In the genomic region with DNA sequence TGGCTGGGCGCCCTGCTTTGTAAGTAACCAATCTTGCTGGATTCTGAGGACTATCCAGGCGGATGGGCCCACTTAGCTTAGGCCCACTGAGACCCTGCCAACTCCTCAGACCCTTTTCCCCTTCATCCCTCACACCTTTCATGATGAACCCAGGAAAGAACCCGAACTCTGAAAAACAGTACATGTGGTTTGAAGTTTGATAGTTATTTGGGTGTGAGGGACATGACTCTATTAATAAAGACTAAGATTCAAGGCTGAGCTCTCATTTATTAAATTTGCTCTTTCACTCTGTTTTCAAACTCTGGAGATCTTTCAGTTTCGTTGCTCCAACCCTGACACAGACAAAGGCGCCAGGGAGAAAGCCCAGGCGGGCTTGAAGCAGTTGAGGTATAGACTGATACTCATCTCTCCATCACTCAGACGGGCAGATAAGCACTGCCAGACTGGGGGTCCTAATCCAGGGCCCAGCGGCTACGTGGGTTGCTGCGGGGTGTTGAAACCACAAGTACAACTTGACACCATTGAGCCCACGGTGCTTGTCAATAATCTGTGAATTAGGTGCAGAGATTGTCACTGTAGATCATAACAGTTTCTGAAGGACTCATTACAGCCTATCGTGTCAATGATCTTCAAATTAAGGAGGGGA, we compare ENCODE assay signal across 20 cellular contexts. TPM values are rescaled to one million over a fixed set of nuclear protein-coding genes. Genes with fewer than 3 reads are reported as not detected.
DNase-seq lines count a peak whose midpoint lies in the region; ATAC-seq and TF ChIP-seq lines count a peak whose summit lies in the region.
"Had no signal": no experiment of that assay in that cellular context is flagged by ENCODE, and none has a peak within 500 bp of the region (broad histone marks: within the 10 kb centered on the region; RNA-seq: fewer than 3 reads in every experiment).

No MANE protein-coding gene starts in this region.

- H3K4me3 Mint-ChIP-seq in activated CD4-positive, alpha-beta T cell treated with anti-CD3 and anti-CD28 coated beads, Interleukin-2, amount 10 ng/mL, durations not matched to agents 24 days and 14 days = peak overlapping the region; percentile 26
- H3K4me3 Mint-ChIP-seq in activated B cell treated with CpG ODN at 0.5 μM for 24 hours = peak overlapping the region; percentile 44
- peak overlapping the region; percentile 43 for H3K4me3 Mint-ChIP-seq in glutamatergic neuron (ENCODE audit: unreplicated experiment)
- H3K4me3 Mint-ChIP-seq: activated CD8-positive, alpha-beta T cell treated with anti-CD3 and anti-CD28 coated beads, Interleukin-2, amount 10 ng/mL, durations not matched to agents 7 days and 5 days; activated naive CD4-positive, alpha-beta T cell treated with anti-CD3 and anti-CD28 coated beads, Interleukin-2, amount 10 ng/mL, durations not matched to agents 7 days and 5 days; activated T-cell treated with anti-CD3 and anti-CD28 coated beads, Interleukin-2, amount 50 U/mL, for 24 hours; mesothelial cell of epicardium; natural killer cell had no signal

- no peak overlapping the region for H3K4me3 ChIP-seq in osteoblast (ENCODE audit: insufficient read depth, low read length)
- H3K4me3 ChIP-seq: GM12878, sigmoid colon had no signal

- H3K36me3 ChIP-seq in osteoblast (ENCODE audit: insufficient read depth, low read length) = no peaks in the 10 kb centered on the region
- H3K36me3 ChIP-seq: sigmoid colon had no signal

- peaks cover 4% of the 10 kb centered on the region for H3K36me3 Mint-ChIP-seq in activated CD4-positive, alpha-beta T cell treated with anti-CD3 and anti-CD28 coated beads, Interleukin-2, amount 10 ng/mL, durations not matched to agents 24 days and 14 days (ENCODE audit: low read depth)
- peaks cover 2% of the 10 kb centered on the region for H3K36me3 Mint-ChIP-seq in activated B cell treated with CpG ODN at 0.5 μM for 24 hours (ENCODE audit: low read depth)
- H3K36me3 Mint-ChIP-seq in glutamatergic neuron (ENCODE audit: unreplicated experiment) = no peaks in the 10 kb centered on the region
- H3K36me3 Mint-ChIP-seq: mesothelial cell of epicardium had no signal

- H3K9me3 ChIP-seq in osteoblast (ENCODE audit: low read depth, low read length) = no peaks in the 10 kb centered on the region
- H3K9me3 ChIP-seq: sigmoid colon had no signal

- peaks cover 78% of the 10 kb centered on the region for H3K27me3 Mint-ChIP-seq in activated CD4-positive, alpha-beta T cell treated with anti-CD3 and anti-CD28 coated beads, Interleukin-2, amount 10 ng/mL, durations not matched to agents 24 days and 14 days
- H3K27me3 Mint-ChIP-seq in activated B cell treated with CpG ODN at 0.5 μM for 24 hours (peaks cover 67% of the 10 kb centered on the region), glutamatergic neuron (ENCODE audit: unreplicated experiment) (peaks cover 10% of the 10 kb centered on the region)

- peaks cover 5% of the 10 kb centered on the region for H3K4me1 ChIP-seq in osteoblast (ENCODE audit: insufficient read depth, low read length)

- H3K79me2 ChIP-seq in osteoblast (ENCODE audit: insufficient read depth, low read length) = no peaks in the 10 kb centered on the region

- no peak overlapping the region for H3K27ac Mint-ChIP-seq in activated CD4-positive, alpha-beta T cell treated with anti-CD3 and anti-CD28 coated beads, Interleukin-2, amount 10 ng/mL, durations not matched to agents 24 days and 14 days
- H3K27ac Mint-ChIP-seq in activated B cell treated with CpG ODN at 0.5 μM for 24 hours (no peak overlapping the region), glutamatergic neuron (ENCODE audit: unreplicated experiment) (no peak overlapping the region)
- H3K27ac Mint-ChIP-seq: activated CD8-positive, alpha-beta T cell treated with anti-CD3 and anti-CD28 coated beads, Interleukin-2, amount 10 ng/mL, durations not matched to agents 7 days and 5 days; activated naive CD4-positive, alpha-beta T cell treated with anti-CD3 and anti-CD28 coated beads, Interleukin-2, amount 10 ng/mL, durations not matched to agents 7 days and 5 days; activated T-cell treated with anti-CD3 and anti-CD28 coated beads, Interleukin-2, amount 50 U/mL, for 24 hours; mesothelial cell of epicardium; natural killer cell had no signal

- H3K27me3 ChIP-seq in osteoblast (ENCODE audit: insufficient read depth, low read length) = peaks cover 73% of the 10 kb centered on the region

- no peak overlapping the region for H3K27ac ChIP-seq in osteoblast (ENCODE audit: low read depth, low read length)
- H3K27ac ChIP-seq: sigmoid colon had no signal

- POLR2A ChIA-PET in activated B cell treated with CpG ODN at 0.5 μM for 24 hours (lab: Charles Lee) = no interaction called here

- ATAC-seq in activated B cell treated with CpG ODN at 0.5 μM for 24 hours (ENCODE audit: low read depth) (no peak), GM21619 (IDR thresholded peaks at IDR 0.05; ENCODE audit: unreplicated experiment) (no peak)
- ATAC-seq: activated CD8-positive, alpha-beta T cell treated with anti-CD3 and anti-CD28 coated beads, Interleukin-2, amount 10 ng/mL, durations not matched to agents 7 days and 5 days; GM12878; left colon; natural killer cell had no signal

- peaks cover 10% of the 10 kb centered on the region for H3K9me3 Mint-ChIP-seq in activated CD4-positive, alpha-beta T cell treated with anti-CD3 and anti-CD28 coated beads, Interleukin-2, amount 10 ng/mL, durations not matched to agents 24 days and 14 days
- H3K9me3 Mint-ChIP-seq in activated B cell treated with CpG ODN at 0.5 μM for 24 hours (peaks cover 6% of the 10 kb centered on the region), glutamatergic neuron (ENCODE audit: unreplicated experiment) (peaks cover 4% of the 10 kb centered on the region)
- H3K9me3 Mint-ChIP-seq: activated naive CD4-positive, alpha-beta T cell treated with anti-CD3 and anti-CD28 coated beads, Interleukin-2, amount 10 ng/mL, durations not matched to agents 7 days and 5 days; mesothelial cell of epicardium had no signal

- no peak overlapping the region for H2AFZ ChIP-seq in osteoblast (ENCODE audit: low read length)

- H3K4me2 ChIP-seq in osteoblast (ENCODE audit: insufficient read depth, low read length) = peak overlapping the region; percentile 29

- H3K4me1 Mint-ChIP-seq in activated CD4-positive, alpha-beta T cell treated with anti-CD3 and anti-CD28 coated beads, Interleukin-2, amount 10 ng/mL, durations not matched to agents 24 days and 14 days = peaks cover 19% of the 10 kb centered on the region
- H3K4me1 Mint-ChIP-seq in activated B cell treated with CpG ODN at 0.5 μM for 24 hours (peaks cover 15% of the 10 kb centered on the region), glutamatergic neuron (ENCODE audit: low read depth, unreplicated experiment) (peaks cover 28% of the 10 kb centered on the region)

- H4K20me1 ChIP-seq in osteoblast (ENCODE audit: insufficient read depth, low read length) = no peaks in the 10 kb centered on the region

- peak; percentile 55 for DNase-seq in activated CD4-positive, alpha-beta T cell treated with anti-CD3 and anti-CD28 coated beads, Interleukin-2, amount 10 ng/mL, durations not matched to agents 24 days and 14 days
- DNase-seq in activated CD4-positive, alpha-beta T cell treated with anti-CD3 and anti-CD28 coated beads for 4 hours = no peak
- DNase-seq in activated B cell treated with CpG ODN at 0.5 μM for 24 hours (no peak), glutamatergic neuron (no peak), osteoblast (ENCODE audit: insufficient read length, low spot score, missing footprints) (no peak), NCI-H1694 (lab: John Stamatoyannopoulos, UW) (no peak), NK-92 (lab: John Stamatoyannopoulos, UW; ENCODE audit: unreplicated experiment) (no peak)
- DNase-seq: activated CD8-positive, alpha-beta T cell treated with anti-CD3 and anti-CD28 coated beads, Interleukin-2, amount 10 ng/mL, durations not matched to agents 7 days and 5 days; activated naive CD4-positive, alpha-beta T cell treated with anti-CD3 and anti-CD28 coated beads, Interleukin-2, amount 10 ng/mL, durations not matched to agents 7 days and 5 days; activated T-cell treated with anti-CD3 and anti-CD28 coated beads, Interleukin-2, amount 50 U/mL, for 24 hours; AML-193; left colon; natural killer cell; NCI-H510A; sigmoid colon; stimulated activated CD4-positive, alpha-beta T cell treated with anti-CD3 and anti-CD28 coated beads, Interleukin-15, amount 100 ng/mL, for 24 hours; stimulated activated CD8-positive, alpha-beta memory T cell treated with anti-CD3 and anti-CD28 coated beads, Interleukin-4, amount 100 ng/mL, for 48 hours had no signal

- TF ChIP-seq CTCF in activated B cell treated with CpG ODN at 0.5 μM for 24 hours (IDR thresholded peaks at IDR 0.05) (no peak), glutamatergic neuron (IDR thresholded peaks at IDR 0.05; ENCODE audit: partially characterized antibody, unreplicated experiment) (no peak), osteoblast (IDR thresholded peaks at IDR 0.05; ENCODE audit: extremely low read depth, low read depth, low read length) (no peak)

- CTCF ChIA-PET in activated B cell treated with CpG ODN at 0.5 μM for 24 hours (lab: Charles Lee) = no interaction called here

- intact Hi-C loops in activated CD4-positive, alpha-beta T cell treated with anti-CD3 and anti-CD28 coated beads, Interleukin-2, amount 10 ng/mL, durations not matched to agents 24 days and 14 days (cut with micrococcal nuclease) = loop anchor here (5.0 kb wide), 1 partner anchor 492 kb away; no protein-coding TSS in a partner anchor
- intact Hi-C loops in activated B cell treated with CpG ODN at 0.5 μM for 24 hours (cut with micrococcal nuclease) = loop anchor here (5.0 to 10.0 kb wide), 2 partner anchors 380 to 913 kb away; no protein-coding TSS in a partner anchor

RNA-seq across cellular contexts. Expression of a gene that starts 7.2 kb away (rescaled TPM):
- total RNA-seq in activated CD4-positive, alpha-beta T cell treated with anti-CD3 and anti-CD28 coated beads, Interleukin-2, amount 10 ng/mL, durations not matched to agents 24 days and 14 days = not detected in 2 replicates
- total RNA-seq in activated B cell treated with CpG ODN at 0.5 μM for 24 hours = not detected in 2 replicates
- total RNA-seq in glutamatergic neuron (ENCODE audit: unreplicated experiment) = 23.5 TPM
- not detected in 2 replicates for total RNA-seq in osteoblast
- total RNA-seq: activated CD8-positive, alpha-beta T cell treated with anti-CD3 and anti-CD28 coated beads, Interleukin-2, amount 10 ng/mL, durations not matched to agents 7 days and 5 days; mesothelial cell of epicardium; natural killer cell had no signal

Comparison
In these comparisons a context has a peak if more than half of its experiments do, and no peak if none do; other contexts are left out.
1. RNA of a gene that starts 7.2 kb away (total RNA-seq): 23.5 TPM in glutamatergic neuron (single experiment); not detected in activated CD4-positive, alpha-beta T cell treated with anti-CD3 and anti-CD28 coated beads, Interleukin-2, amount 10 ng/mL, durations not matched to agents 24 days and 14 days, not detected in activated B cell treated with CpG ODN at 0.5 μM for 24 hours and not detected in osteoblast; every median in the first group is over 10 times any median in the second.
2. Peak in every context shown above with its lines, with median percentiles within 50 percentile points of each other: H3K4me3 Mint-ChIP-seq.